Comparison of ENCODE assay signal across 8 cellular contexts in the genomic region with DNA sequence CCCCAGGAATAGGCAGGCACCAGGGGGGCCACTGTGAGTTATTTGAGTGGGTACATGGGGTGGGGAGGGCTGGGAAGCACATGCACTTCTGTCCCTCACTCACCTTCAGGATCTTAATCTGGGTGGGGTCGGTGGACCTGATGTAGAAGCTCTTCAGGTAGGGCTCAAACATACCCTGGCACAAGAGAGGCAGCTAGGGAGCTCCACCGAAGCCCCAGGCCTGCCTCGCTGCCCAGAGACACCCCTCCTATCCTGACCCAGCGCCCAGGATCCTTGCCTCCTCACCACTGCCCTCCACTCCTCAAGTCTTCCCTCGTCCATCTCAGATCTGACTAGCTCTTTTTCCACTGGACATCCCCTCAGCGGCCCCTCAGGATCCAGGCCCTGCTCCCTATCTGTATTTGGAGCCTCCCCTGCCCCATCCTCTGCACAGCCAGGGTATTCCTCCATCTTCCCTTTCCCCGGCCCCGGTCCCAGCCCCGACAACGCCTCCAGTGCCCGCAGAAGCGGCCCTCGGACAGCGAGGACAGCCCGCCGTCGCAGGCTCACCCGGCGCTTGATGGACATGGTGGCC. TPM values are rescaled to one million over a fixed set of nuclear protein-coding genes. Genes with fewer than 3 reads are reported as not detected.
DNase-seq lines count a peak whose midpoint lies in the region; ATAC-seq lines count a peak whose summit lies in the region.

No MANE protein-coding gene starts in this region.

- H3K79me1 ChIP-seq in neuronal stem cell (ENCODE audit: low read depth, low read length): no peaks in the 10 kb centered on the region

- peak overlapping the region; percentile 68 for H2BK12ac ChIP-seq in neuronal stem cell (ENCODE audit: low read length)

- H3K9me3 ChIP-seq in CD4-positive, alpha-beta memory T cell (ENCODE audit: control insufficient read depth in 1 of 2, low read length in 2 of 2): no peaks in the 10 kb centered on the region
- no peaks in the 10 kb centered on the region for H3K9me3 ChIP-seq in NT2/D1 (ENCODE audit: insufficient read depth, low read length)
- no peaks in the 10 kb centered on the region for H3K9me3 ChIP-seq in effector memory CD4-positive, alpha-beta T cell (ENCODE audit: control insufficient read depth, low read length)
- H3K9me3 ChIP-seq in neuronal stem cell (replicated peaks in 1 of 2; ENCODE audit: control insufficient read depth in 2 of 2, insufficient read depth in 1 of 2, low read depth in 1 of 2, low read length in 2 of 2): peaks cover 0 to 2% of the 10 kb centered on the region in 2 donors

- no peaks in the 10 kb centered on the region for H3K27me3 ChIP-seq in CD4-positive, alpha-beta memory T cell (ENCODE audit: insufficient read depth, low read length)
- H3K27me3 ChIP-seq in NT2/D1 (ENCODE audit: insufficient read depth, insufficient read length) (peaks cover 15% of the 10 kb centered on the region), neuronal stem cell (ENCODE audit: control insufficient read depth in 3 of 3, insufficient read depth in 3 of 3, low read depth in 1 of 3, low read length in 3 of 3) (peaks cover 0 to 28% (median 3%) of the 10 kb centered on the region in 3 experiments)
- no peaks in the 10 kb centered on the region for H3K27me3 ChIP-seq in effector memory CD4-positive, alpha-beta T cell (replicated peaks; ENCODE audit: control insufficient read depth, insufficient read depth, low read length, poor library complexity, severe bottlenecking)

- no peaks in the 10 kb centered on the region for H3K9me3 Mint-ChIP-seq in CD4-positive, alpha-beta memory T cell

- no peak for ATAC-seq in left lobe of liver

- no peaks in the 10 kb centered on the region for H3K36me3 ChIP-seq in CD4-positive, alpha-beta memory T cell (ENCODE audit: insufficient read depth, low read length)
- peaks cover 3% of the 10 kb centered on the region for H3K36me3 ChIP-seq in NT2/D1 (ENCODE audit: insufficient read depth, insufficient read length, low read length)
- no peaks in the 10 kb centered on the region for H3K36me3 ChIP-seq in effector memory CD4-positive, alpha-beta T cell (ENCODE audit: control insufficient read depth, insufficient read depth, low read length)
- peaks cover 0 to 5% of the 10 kb centered on the region in 2 donors for H3K36me3 ChIP-seq in neuronal stem cell (replicated peaks in 1 of 2; ENCODE audit: control insufficient read depth in 2 of 2, insufficient read depth in 2 of 2, low read length in 2 of 2)

- no peaks in the 10 kb centered on the region for H3K36me3 Mint-ChIP-seq in CD4-positive, alpha-beta memory T cell

- H3K18ac ChIP-seq in neuronal stem cell (ENCODE audit: low read length): peak overlapping the region; percentile 98

- no peak overlapping the region for H4K91ac ChIP-seq in neuronal stem cell (ENCODE audit: low read depth, low read length, poor library complexity)

- H2BK15ac ChIP-seq in neuronal stem cell (ENCODE audit: low read length): peak overlapping the region; percentile 93

- H3K4ac ChIP-seq in neuronal stem cell (ENCODE audit: low read length): no peak overlapping the region

- peak overlapping the region; percentile 83 to 96 (median 91) for H3K4me3 Mint-ChIP-seq in CD4-positive, alpha-beta memory T cell

- H3K27me3 Mint-ChIP-seq in CD4-positive, alpha-beta memory T cell: peaks cover 3 to 6% of the 10 kb centered on the region in 2 donors

- WGBS in neuronal stem cell (ENCODE audit: extremely low coverage in 2 of 2, insufficient read length in 2 of 2, insufficient replicate concordance in 1 of 2), 2 donors: no CpG with 5 or more reads among the region's 19 CpGs

- H2AFZ ChIP-seq in neuronal stem cell (ENCODE audit: low read length): no peak overlapping the region

- peak overlapping the region; percentile 90 for H3K23ac ChIP-seq in neuronal stem cell (ENCODE audit: low read depth, low read length, poor library complexity)

- H3K4me3 ChIP-seq in CD4-positive, alpha-beta memory T cell (ENCODE audit: low read length in 2 of 2): peak overlapping the region; percentile 17 to 70
- H3K4me3 ChIP-seq in NT2/D1 (ENCODE audit: insufficient read length, low read depth) (peak overlapping the region; percentile 40), neuronal stem cell (ENCODE audit: low read length in 2 of 2) (peak overlapping the region in 1 of 2 donors; percentile 90)
- H3K4me3 ChIP-seq in effector memory CD4-positive, alpha-beta T cell (ENCODE audit: insufficient read depth, low read depth, low read length, poor library complexity, severe bottlenecking): peak overlapping the region; percentile 54

- peak overlapping the region; percentile 56 for H2BK5ac ChIP-seq in neuronal stem cell (ENCODE audit: low read length)

- peaks cover 14% of the 10 kb centered on the region for H3K4me1 ChIP-seq in CD4-positive, alpha-beta memory T cell (ENCODE audit: insufficient read depth, low read length)
- H3K4me1 ChIP-seq in NT2/D1 (ENCODE audit: insufficient read depth, insufficient read length) (peaks cover 8% of the 10 kb centered on the region), neuronal stem cell (ENCODE audit: control insufficient read depth in 2 of 2, insufficient read depth in 1 of 2, low read depth in 1 of 2, low read length in 2 of 2) (peaks cover 0 to 6% of the 10 kb centered on the region in 2 donors)
- no peaks in the 10 kb centered on the region for H3K4me1 ChIP-seq in effector memory CD4-positive, alpha-beta T cell (ENCODE audit: control insufficient read depth, insufficient read depth, low read length, poor library complexity, severe bottlenecking)

- no peak overlapping the region for H3K14ac ChIP-seq in neuronal stem cell (ENCODE audit: low read length)

- H3K4me1 Mint-ChIP-seq in CD4-positive, alpha-beta memory T cell: peaks cover 7 to 16% (median 12%) of the 10 kb centered on the region in 4 donors

- H2BK120ac ChIP-seq in neuronal stem cell (ENCODE audit: low read depth, low read length): no peak overlapping the region

- H2AK5ac ChIP-seq in neuronal stem cell (ENCODE audit: low read depth, low read length): peak overlapping the region; percentile 72

- peak overlapping the region; percentile 37 to 81 (median 64) for H3K27ac Mint-ChIP-seq in CD4-positive, alpha-beta memory T cell

- peak overlapping the region; percentile 84 for H3K4me2 ChIP-seq in neuronal stem cell (ENCODE audit: insufficient read depth, low read length, poor library complexity, severe bottlenecking)

- POLR2A ChIA-PET in CD4-positive, alpha-beta memory T cell (lab: Charles Lee; ENCODE audit: partially characterized antibody): interaction anchor here (0.5 to 3.5 kb wide), 11 partner anchors 29 to 417 kb away, joined by 3 to 21 read pairs (median 6); a partner anchor contains a TSS

- intact Hi-C loops in CD4-positive, alpha-beta memory T cell (cut with micrococcal nuclease): loop anchor here (1.0 to 10.0 kb wide), 5 partner anchors 30 to 305 kb away; a partner anchor contains a TSS

- CTCF ChIA-PET in CD4-positive, alpha-beta memory T cell (lab: Charles Lee; ENCODE audit: partially characterized antibody): interaction anchor here (1.2 kb wide), 1 partner anchor 8 kb away, joined by 3 read pairs; no protein-coding TSS in a partner anchor

- H3K9ac ChIP-seq in NT2/D1 (ENCODE audit: insufficient read length, low read depth) (peak overlapping the region; percentile 38), neuronal stem cell (ENCODE audit: low read depth, low read length, poor library complexity) (peak overlapping the region; percentile 88)

- no peak overlapping the region for H4K8ac ChIP-seq in neuronal stem cell (ENCODE audit: low read depth, low read length)

- no peak overlapping the region for H3K27ac ChIP-seq in CD4-positive, alpha-beta memory T cell (ENCODE audit: low read depth, low read length)
- no peak overlapping the region for H3K27ac ChIP-seq in effector memory CD4-positive, alpha-beta T cell (ENCODE audit: insufficient read depth, low read length, poor library complexity, severe bottlenecking)
- H3K27ac ChIP-seq in neuronal stem cell (replicated peaks; ENCODE audit: low read length): no peak overlapping the region

- peak in 1 of 5 donors; percentile 5 for DNase-seq in CD4-positive, alpha-beta memory T cell
- DNase-seq in NT2/D1 (ENCODE audit: low read depth, low spot score) (no peak), neuronal stem cell (ENCODE audit: low spot score) (no peak), cerebellar nuclear complex (lab: John Stamatoyannopoulos, UW) (no peak), left lobe of liver (ENCODE audit: low spot score) (no peak), GM19240 (ENCODE audit: insufficient read length, low spot score) (no peak), DMS153 treated with DMSO at 0.1 percent for 48 hours (lab: John Stamatoyannopoulos, UW; ENCODE audit: unreplicated experiment) (no peak)
- DNase-seq in effector memory CD4-positive, alpha-beta T cell: no peak

RNA-seq across cellular contexts. Expression of a gene that starts 30.0 kb away (rescaled TPM):
- total RNA-seq in CD4-positive, alpha-beta memory T cell: under 1 TPM; 0.64 to 0.78 TPM
- polyA plus RNA-seq in CD4-positive, alpha-beta memory T cell: not detected
- polyA plus RNA-seq in neuronal stem cell (2013, experiment 1 of 2): 1.2 TPM
- 1.8 TPM for polyA plus RNA-seq in neuronal stem cell (2013, experiment 2 of 2)
- not detected for total RNA-seq in left lobe of liver

RNA-seq across cellular contexts. Expression of a gene that starts 32.5 kb away (rescaled TPM):
- under 1 TPM; 0.17 to 0.38 TPM for total RNA-seq in CD4-positive, alpha-beta memory T cell
- under 1 TPM; 0.39 to 0.55 TPM for polyA plus RNA-seq in CD4-positive, alpha-beta memory T cell
- polyA plus RNA-seq in neuronal stem cell (2013, experiment 1 of 2): 2.8 TPM
- 2.6 TPM for polyA plus RNA-seq in neuronal stem cell (2013, experiment 2 of 2)
- 0.23 TPM for total RNA-seq in left lobe of liver
